In the genomic region with DNA sequence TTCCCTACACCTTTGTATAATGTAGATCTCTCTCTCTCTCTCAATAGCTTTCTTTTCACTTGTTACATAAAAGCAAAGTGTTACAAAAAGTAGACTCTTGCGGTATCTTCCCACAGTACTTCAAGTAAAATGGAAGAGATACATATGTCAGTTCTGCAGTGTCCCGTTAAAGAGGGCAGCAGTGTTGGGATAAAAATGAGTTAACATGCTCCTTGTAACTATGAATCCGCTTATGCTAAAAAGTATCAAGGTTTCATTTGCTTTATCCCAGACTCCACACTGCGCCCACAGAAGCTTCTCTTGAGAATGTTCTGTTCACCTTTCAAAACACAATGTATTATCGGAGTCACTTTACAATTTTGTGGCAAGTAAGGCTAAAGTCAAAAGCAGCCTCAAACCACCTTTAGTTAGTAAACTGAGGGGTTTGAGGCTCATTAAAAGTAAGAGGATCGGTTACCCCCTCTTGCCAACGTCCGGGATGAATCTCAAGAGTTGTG, we compare ENCODE assay signal across 8 cellular contexts. TPM values are rescaled to one million over a fixed set of nuclear protein-coding genes. Genes with fewer than 3 reads are reported as not detected.
DNase-seq lines count a peak whose midpoint lies in the region; ATAC-seq and TF ChIP-seq lines count a peak whose summit lies in the region.

No MANE protein-coding gene starts in this region.

- H3K9me3 Mint-ChIP-seq in activated naive CD8-positive, alpha-beta T cell treated with anti-CD3 and anti-CD28 coated beads for 36 hours: no peaks in the 10 kb centered on the region
- H3K9me3 Mint-ChIP-seq in stimulated activated effector memory CD8-positive, alpha-beta T cell treated with anti-CD3 and anti-CD28 coated beads, Interleukin-12 subunit alpha, Interleukin-12 subunit beta, amount 100 ng/mL, for 72 hours: no peaks in the 10 kb centered on the region

- H3K36me3 ChIP-seq in iPS-15b (ENCODE audit: control insufficient read depth, insufficient read depth, low read length): no peaks in the 10 kb centered on the region

- H3K4me1 ChIP-seq in iPS-15b (ENCODE audit: control insufficient read depth, insufficient read depth, low read length): peaks cover 20% of the 10 kb centered on the region

- DNase-seq in activated CD8-positive, alpha-beta memory T cell treated with anti-CD3 and anti-CD28 coated beads for 24 hours: peak; percentile 57
- DNase-seq in activated CD8-positive, alpha-beta memory T cell treated with anti-CD3 and anti-CD28 coated beads, Interleukin-2, amount 50 U/mL, for 4 hours: no peak
- no peak for DNase-seq in activated naive CD8-positive, alpha-beta T cell treated with anti-CD3 and anti-CD28 coated beads for 36 hours
- DNase-seq in stimulated activated effector memory CD8-positive, alpha-beta T cell treated with anti-CD3 and anti-CD28 coated beads, Interleukin-12 subunit alpha, Interleukin-12 subunit beta, amount 100 ng/mL, for 72 hours (ENCODE audit: low spot score in 2 of 2): no peak
- DNase-seq in GM13976 (ENCODE audit: low spot score) (no peak), KG1 (lab: John Stamatoyannopoulos, UW) (no peak)

- H3K4me3 Mint-ChIP-seq in activated naive CD8-positive, alpha-beta T cell treated with anti-CD3 and anti-CD28 coated beads for 36 hours: peak overlapping the region; percentile 85
- H3K4me3 Mint-ChIP-seq in stimulated activated effector memory CD8-positive, alpha-beta T cell treated with anti-CD3 and anti-CD28 coated beads, Interleukin-12 subunit alpha, Interleukin-12 subunit beta, amount 100 ng/mL, for 72 hours: peak overlapping the region; percentile 93

- H3K27me3 ChIP-seq in iPS-15b (ENCODE audit: control insufficient read depth, insufficient read depth, low read length): no peaks in the 10 kb centered on the region

- ATAC-seq in HG03439 (IDR thresholded peaks at IDR 0.05; ENCODE audit: unreplicated experiment): peak; percentile 0
- ATAC-seq in stimulated activated effector memory CD8-positive, alpha-beta T cell treated with anti-CD3 and anti-CD28 coated beads, Interleukin-12 subunit alpha, Interleukin-12 subunit beta, amount 100 ng/mL, for 72 hours: no peak

- H3K27me3 Mint-ChIP-seq in activated naive CD8-positive, alpha-beta T cell treated with anti-CD3 and anti-CD28 coated beads for 36 hours: no peaks in the 10 kb centered on the region

- no peaks in the 10 kb centered on the region for H3K9me3 ChIP-seq in iPS-15b (ENCODE audit: control insufficient read depth, insufficient read depth, low read length)

- H3K4me1 Mint-ChIP-seq in activated naive CD8-positive, alpha-beta T cell treated with anti-CD3 and anti-CD28 coated beads for 36 hours: peaks cover 29% of the 10 kb centered on the region
- peaks cover 28% of the 10 kb centered on the region for H3K4me1 Mint-ChIP-seq in stimulated activated effector memory CD8-positive, alpha-beta T cell treated with anti-CD3 and anti-CD28 coated beads, Interleukin-12 subunit alpha, Interleukin-12 subunit beta, amount 100 ng/mL, for 72 hours

- in situ Hi-C loops in GM13976 (cut with MboI; ENCODE audit: low sequenced_read_pairs, unreplicated experiment): no loop called here

- no peak for TF ChIP-seq CTCF in GM13976 (IDR thresholded peaks at IDR 0.05; ENCODE audit: borderline replicate concordance, control extremely low read depth, extremely low read depth, insufficient read depth, missing control alignments)

- H3K36me3 Mint-ChIP-seq in activated naive CD8-positive, alpha-beta T cell treated with anti-CD3 and anti-CD28 coated beads for 36 hours: peaks cover 21% of the 10 kb centered on the region
- peaks cover 9% of the 10 kb centered on the region for H3K36me3 Mint-ChIP-seq in stimulated activated effector memory CD8-positive, alpha-beta T cell treated with anti-CD3 and anti-CD28 coated beads, Interleukin-12 subunit alpha, Interleukin-12 subunit beta, amount 100 ng/mL, for 72 hours

- peak overlapping the region; percentile 84 for H3K27ac Mint-ChIP-seq in activated naive CD8-positive, alpha-beta T cell treated with anti-CD3 and anti-CD28 coated beads for 36 hours
- peak overlapping the region; percentile 96 for H3K27ac Mint-ChIP-seq in stimulated activated effector memory CD8-positive, alpha-beta T cell treated with anti-CD3 and anti-CD28 coated beads, Interleukin-12 subunit alpha, Interleukin-12 subunit beta, amount 100 ng/mL, for 72 hours

- H3K4me3 ChIP-seq in iPS-15b (ENCODE audit: low read depth, low read length): peak overlapping the region; percentile 75

- H3K9ac ChIP-seq in iPS-15b (ENCODE audit: low read depth, low read length): peak overlapping the region; percentile 84

RNA-seq across cellular contexts. Expression of a gene that starts 0.8 kb away (rescaled TPM):
- total RNA-seq in activated naive CD8-positive, alpha-beta T cell treated with anti-CD3 and anti-CD28 coated beads for 36 hours: 10 to 100 TPM; 27.1 to 27.7 TPM
